8 cellular contexts compared by ENCODE assay signal in the genomic region with DNA sequence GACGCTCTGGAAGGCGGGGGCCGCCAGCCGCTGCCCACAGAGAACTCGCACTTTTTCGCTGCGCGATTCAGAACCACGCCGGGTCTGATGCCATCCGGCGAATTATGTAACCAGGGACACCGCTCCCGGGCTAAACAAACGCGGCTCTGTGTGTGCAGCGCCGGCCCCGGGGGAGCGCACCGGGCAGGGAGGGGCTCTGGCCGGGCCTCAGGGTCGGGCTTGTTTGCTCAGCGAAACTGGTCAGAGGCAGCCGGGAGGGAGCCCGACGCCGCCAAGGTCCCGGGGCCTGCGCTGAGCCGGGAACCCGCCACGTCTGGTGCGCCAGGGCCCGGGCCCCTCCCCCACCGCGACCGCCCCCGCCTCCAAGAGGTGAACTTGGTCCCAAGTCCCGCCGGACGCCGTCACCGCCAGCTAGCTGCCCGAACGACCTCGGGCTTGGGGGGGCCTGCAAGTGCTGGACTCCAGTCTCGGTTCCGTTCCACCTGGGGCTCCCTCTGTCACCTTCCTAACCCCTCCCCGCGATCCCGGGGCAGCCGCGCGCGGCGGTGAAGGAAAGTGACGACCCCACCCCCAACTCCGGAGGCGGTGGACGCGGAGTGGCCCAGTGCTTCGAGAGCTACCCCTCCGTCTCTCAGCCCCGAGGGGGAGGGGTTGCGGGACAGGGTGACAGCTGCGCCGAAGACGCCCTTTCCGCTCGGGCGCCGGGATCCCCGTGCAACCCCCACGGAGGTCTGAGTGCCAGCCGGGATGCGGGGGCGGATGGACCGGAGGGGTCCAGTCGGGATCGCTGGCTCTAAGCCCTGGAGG. TPM values are rescaled to one million over a fixed set of nuclear protein-coding genes. Genes with fewer than 3 reads are reported as not detected.
DNase-seq lines count a peak whose midpoint lies in the region; ATAC-seq and TF ChIP-seq lines count a peak whose summit lies in the region.

No MANE protein-coding gene starts in this region.

- H3K9ac ChIP-seq in neural cell (ENCODE audit: low read length), result peak overlapping the region; percentile 91

- peak overlapping the region; percentile 91 for H3K4me2 ChIP-seq in neural cell (ENCODE audit: low read length)

- peak; percentile 7 to 36 for DNase-seq in NOMO-1 (lab: John Stamatoyannopoulos, UW; ENCODE audit: unreplicated experiment in 2 of 2)
- no peak for DNase-seq in NOMO-1 treated with dmso at 0.1 percent for 144 hours (lab: John Stamatoyannopoulos, UW; ENCODE audit: unreplicated experiment)
- peak; percentile 52 for DNase-seq in activated gamma-delta T cell treated with Interleukin-2 at 50 U/mL for 16 hours
- DNase-seq in fibroblast of villous mesenchyme (ENCODE audit: low read depth), result no peak
- DNase-seq in tibial artery, result peak; percentile 68 to 93

- no peaks in the 10 kb centered on the region for H3K9me2 ChIP-seq in neural cell (ENCODE audit: insufficient read depth, low read length)

- TF ChIP-seq CTCF in fibroblast of villous mesenchyme (IDR thresholded peaks at IDR 0.05; ENCODE audit: insufficient read depth, low read depth, low read length) (no peak), neural cell (IDR thresholded peaks at IDR 0.05; ENCODE audit: poor library complexity, severe bottlenecking) (no peak), tibial artery (IDR thresholded peaks at IDR 0.05) (no peak)

- intact Hi-C loops in tibial artery (cut with DNase I; ENCODE audit: low total_unique reads), result no loop called here

- peak overlapping the region; percentile 100 for H3K4me3 ChIP-seq in fibroblast of villous mesenchyme (ENCODE audit: low read depth, low read length)
- H3K4me3 ChIP-seq in neural cell (ENCODE audit: low read length), result peak overlapping the region; percentile 100
- H3K4me3 ChIP-seq in tibial artery, result peak overlapping the region; percentile 97 to 100

- peak; percentile 19 for ATAC-seq in HG03039 (IDR thresholded peaks at IDR 0.05; ENCODE audit: unreplicated experiment)

- H3K36me3 ChIP-seq in neural cell (ENCODE audit: insufficient read depth, low read length), result no peaks in the 10 kb centered on the region
- peaks cover 0 to 10% (median 0%) of the 10 kb centered on the region in 3 donors for H3K36me3 ChIP-seq in tibial artery

- peak overlapping the region; percentile 27 for H2AFZ ChIP-seq in neural cell (ENCODE audit: low read depth, low read length)

- no peak for TF ChIP-seq RAD21 in neural cell (conservative IDR thresholded peaks at IDR 0.05)

- peaks cover under 1 to 58% (median 47%) of the 10 kb centered on the region in 4 donors for H3K4me1 ChIP-seq in tibial artery

- H3K27ac ChIP-seq in neural cell (ENCODE audit: low read length) (peak overlapping the region; percentile 98), tibial artery (peak overlapping the region; percentile 100)

- H3K9me3 ChIP-seq in neural cell (ENCODE audit: low read length) (no peaks in the 10 kb centered on the region), tibial artery (no peaks in the 10 kb centered on the region)

- H4K20me1 ChIP-seq in neural cell (ENCODE audit: insufficient read depth), result peaks cover 16% of the 10 kb centered on the region

- no peaks in the 10 kb centered on the region for H3F3A ChIP-seq in neural cell (ENCODE audit: insufficient read depth, low read length, poor library complexity, severe bottlenecking)

- TF ChIP-seq EP300 in neural cell (conservative IDR thresholded peaks at IDR 0.05; ENCODE audit: poor library complexity, severe bottlenecking), result no peak

- peaks cover 57% of the 10 kb centered on the region for H3K79me2 ChIP-seq in neural cell (replicated peaks; ENCODE audit: insufficient read depth, low read length)

- H3K27me3 ChIP-seq in neural cell (ENCODE audit: insufficient read depth, low read depth, low read length) (no peaks in the 10 kb centered on the region), tibial artery (no peaks in the 10 kb centered on the region)

TF ChIP-seq in PFSK-1, 5 proteins besides CTCF, POLR2A, EP300 and RAD21:
- TF ChIP-seq SIN3A (IDR thresholded peaks at IDR 0.05; ENCODE audit: borderline replicate concordance, insufficient read depth, low read length) (peak; percentile 73; the same call in 1 of the 2 replicates), POLR2AphosphoS5 (IDR thresholded peaks at IDR 0.05; ENCODE audit: low read depth, low read length) (no peak; the same call in 1 of the 2 replicates), TAF1 (IDR thresholded peaks at IDR 0.05; ENCODE audit: borderline replicate concordance, insufficient read depth, low read length) (peak; percentile 18; the same call in 1 of the 2 replicates)

TF ChIP-seq in neural cell, 6 proteins besides CTCF, POLR2A, EP300 and RAD21:
- peak; percentile 36 for TF ChIP-seq MXI1 (conservative IDR thresholded peaks at IDR 0.05; ENCODE audit: poor library complexity, severe bottlenecking)
- peak; percentile 40 for TF ChIP-seq POLR2AphosphoS5 (IDR thresholded peaks at IDR 0.05)
- TF ChIP-seq, protein P1, sequence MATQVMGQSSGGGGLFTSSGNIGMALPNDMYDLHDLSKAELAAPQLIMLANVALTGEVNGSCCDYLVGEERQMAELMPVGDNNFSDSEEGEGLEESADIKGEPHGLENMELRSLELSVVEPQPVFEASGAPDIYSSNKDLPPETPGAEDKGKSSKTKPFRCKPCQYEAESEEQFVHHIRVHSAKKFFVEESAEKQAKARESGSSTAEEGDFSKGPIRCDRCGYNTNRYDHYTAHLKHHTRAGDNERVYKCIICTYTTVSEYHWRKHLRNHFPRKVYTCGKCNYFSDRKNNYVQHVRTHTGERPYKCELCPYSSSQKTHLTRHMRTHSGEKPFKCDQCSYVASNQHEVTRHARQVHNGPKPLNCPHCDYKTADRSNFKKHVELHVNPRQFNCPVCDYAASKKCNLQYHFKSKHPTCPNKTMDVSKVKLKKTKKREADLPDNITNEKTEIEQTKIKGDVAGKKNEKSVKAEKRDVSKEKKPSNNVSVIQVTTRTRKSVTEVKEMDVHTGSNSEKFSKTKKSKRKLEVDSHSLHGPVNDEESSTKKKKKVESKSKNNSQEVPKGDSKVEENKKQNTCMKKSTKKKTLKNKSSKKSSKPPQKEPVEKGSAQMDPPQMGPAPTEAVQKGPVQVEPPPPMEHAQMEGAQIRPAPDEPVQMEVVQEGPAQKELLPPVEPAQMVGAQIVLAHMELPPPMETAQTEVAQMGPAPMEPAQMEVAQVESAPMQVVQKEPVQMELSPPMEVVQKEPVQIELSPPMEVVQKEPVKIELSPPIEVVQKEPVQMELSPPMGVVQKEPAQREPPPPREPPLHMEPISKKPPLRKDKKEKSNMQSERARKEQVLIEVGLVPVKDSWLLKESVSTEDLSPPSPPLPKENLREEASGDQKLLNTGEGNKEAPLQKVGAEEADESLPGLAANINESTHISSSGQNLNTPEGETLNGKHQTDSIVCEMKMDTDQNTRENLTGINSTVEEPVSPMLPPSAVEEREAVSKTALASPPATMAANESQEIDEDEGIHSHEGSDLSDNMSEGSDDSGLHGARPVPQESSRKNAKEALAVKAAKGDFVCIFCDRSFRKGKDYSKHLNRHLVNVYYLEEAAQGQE (IDR thresholded peaks at IDR 0.05; ENCODE audit: borderline replicate concordance), result no peak

RNA-seq across cellular contexts. Expression of gene CTDSP2, which starts 0.8 kb away (rescaled TPM):
- polyA plus RNA-seq in PFSK-1 (2012; ENCODE audit: insufficient read length, low read depth), result 110 TPM
- total RNA-seq in fibroblast of villous mesenchyme, result 64.8 and 76.0 TPM in 2 replicates
- 22.7 and 23.6 TPM in 2 replicates for polyA plus RNA-seq in neural cell
- polyA minus RNA-seq in neural cell, result 26.3 and 27.7 TPM in 2 replicates

RNA-seq across cellular contexts. Expression of gene AVIL, which starts 27.1 kb away (rescaled TPM):
- polyA plus RNA-seq in PFSK-1 (2012; ENCODE audit: insufficient read length, low read depth), result 1.1 TPM
- total RNA-seq in fibroblast of villous mesenchyme, result 2.9 and 4.3 TPM in 2 replicates
- polyA plus RNA-seq in neural cell, result 2.7 and 4.9 TPM in 2 replicates
- polyA minus RNA-seq in neural cell, result 0.97 and 1.6 TPM in 2 replicates

Comparison
In these comparisons a context has a peak if more than half of its experiments do, and no peak if none do; other contexts are left out.
1. DNase-seq: peak in NOMO-1 (2 of 2), activated gamma-delta T cell treated with Interleukin-2 at 50 U/mL for 16 hours (single experiment) and tibial artery (2 of 2); none in NOMO-1 treated with dmso at 0.1 percent for 144 hours (single experiment) and fibroblast of villous mesenchyme (single experiment).
2. Peak in every context shown above with its lines, with median percentiles within 50 percentile points of each other: H3K4me3 ChIP-seq.